ENCODE assay signal across 1 cellular context in the genomic region with DNA sequence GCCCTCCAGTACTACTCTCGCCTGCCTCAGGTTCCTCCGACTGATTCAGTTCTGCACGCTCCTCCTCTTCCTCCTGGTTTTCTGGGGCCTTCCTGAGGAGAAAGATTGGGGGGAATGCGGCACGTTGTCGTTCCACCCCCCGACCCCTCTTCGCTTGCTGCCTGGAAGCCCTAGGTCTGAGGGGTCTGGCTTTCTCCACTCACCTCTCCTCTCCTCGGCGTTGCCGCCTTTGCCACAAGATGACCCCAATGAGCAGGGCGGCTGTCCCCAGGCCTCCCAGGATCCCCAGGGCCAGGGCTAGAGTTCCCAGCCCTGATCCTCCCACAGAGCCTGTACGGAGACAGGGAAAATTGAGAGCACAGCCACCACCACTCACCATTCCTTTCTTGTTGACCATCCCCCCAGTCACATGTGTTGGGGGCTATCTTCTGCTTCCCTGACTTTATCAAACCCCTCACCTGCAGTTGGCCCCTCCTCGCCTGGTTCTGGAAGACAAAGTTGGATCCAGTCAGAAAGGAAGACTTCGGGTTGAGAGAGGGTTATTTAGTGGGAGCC.
TF ChIP-seq lines count a peak whose summit lies in the region.

No MANE protein-coding gene starts in this region.

TF ChIP-seq in GM23338, 12 proteins besides CTCF, POLR2A, EP300 and RAD21:
- no peak for TF ChIP-seq EZH2phosphoT487 (IDR thresholded peaks at IDR 0.05; ENCODE audit: unreplicated experiment)
- TF ChIP-seq JUNB (IDR thresholded peaks at IDR 0.05; ENCODE audit: unreplicated experiment): no peak
- TF ChIP-seq, protein P1, sequence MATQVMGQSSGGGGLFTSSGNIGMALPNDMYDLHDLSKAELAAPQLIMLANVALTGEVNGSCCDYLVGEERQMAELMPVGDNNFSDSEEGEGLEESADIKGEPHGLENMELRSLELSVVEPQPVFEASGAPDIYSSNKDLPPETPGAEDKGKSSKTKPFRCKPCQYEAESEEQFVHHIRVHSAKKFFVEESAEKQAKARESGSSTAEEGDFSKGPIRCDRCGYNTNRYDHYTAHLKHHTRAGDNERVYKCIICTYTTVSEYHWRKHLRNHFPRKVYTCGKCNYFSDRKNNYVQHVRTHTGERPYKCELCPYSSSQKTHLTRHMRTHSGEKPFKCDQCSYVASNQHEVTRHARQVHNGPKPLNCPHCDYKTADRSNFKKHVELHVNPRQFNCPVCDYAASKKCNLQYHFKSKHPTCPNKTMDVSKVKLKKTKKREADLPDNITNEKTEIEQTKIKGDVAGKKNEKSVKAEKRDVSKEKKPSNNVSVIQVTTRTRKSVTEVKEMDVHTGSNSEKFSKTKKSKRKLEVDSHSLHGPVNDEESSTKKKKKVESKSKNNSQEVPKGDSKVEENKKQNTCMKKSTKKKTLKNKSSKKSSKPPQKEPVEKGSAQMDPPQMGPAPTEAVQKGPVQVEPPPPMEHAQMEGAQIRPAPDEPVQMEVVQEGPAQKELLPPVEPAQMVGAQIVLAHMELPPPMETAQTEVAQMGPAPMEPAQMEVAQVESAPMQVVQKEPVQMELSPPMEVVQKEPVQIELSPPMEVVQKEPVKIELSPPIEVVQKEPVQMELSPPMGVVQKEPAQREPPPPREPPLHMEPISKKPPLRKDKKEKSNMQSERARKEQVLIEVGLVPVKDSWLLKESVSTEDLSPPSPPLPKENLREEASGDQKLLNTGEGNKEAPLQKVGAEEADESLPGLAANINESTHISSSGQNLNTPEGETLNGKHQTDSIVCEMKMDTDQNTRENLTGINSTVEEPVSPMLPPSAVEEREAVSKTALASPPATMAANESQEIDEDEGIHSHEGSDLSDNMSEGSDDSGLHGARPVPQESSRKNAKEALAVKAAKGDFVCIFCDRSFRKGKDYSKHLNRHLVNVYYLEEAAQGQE (IDR thresholded peaks at IDR 0.05; ENCODE audit: unreplicated experiment): no peak
- TF ChIP-seq ETS1 (IDR thresholded peaks at IDR 0.05): no peak
- TF ChIP-seq ZNF331 (CRISPR knock-in tag; IDR thresholded peaks at IDR 0.05; ENCODE audit: low read depth): no peak
- TF ChIP-seq CREB1 (CRISPR knock-in tag; IDR thresholded peaks at IDR 0.05; ENCODE audit: low read depth): no peak
- TF ChIP-seq POLR2AphosphoS5 (IDR thresholded peaks at IDR 0.05; ENCODE audit: low read depth): no peak
- TF ChIP-seq NANOG (IDR thresholded peaks at IDR 0.05; ENCODE audit: borderline replicate concordance): no peak
- no peak for TF ChIP-seq EZH2 (IDR thresholded peaks at IDR 0.05; ENCODE audit: low read depth, unreplicated experiment)
- no peak for TF ChIP-seq ZNF462 (CRISPR knock-in tag; IDR thresholded peaks at IDR 0.05)
- TF ChIP-seq STAT1 (IDR thresholded peaks at IDR 0.05; ENCODE audit: unreplicated experiment): no peak
- TF ChIP-seq ZNF114 (CRISPR knock-in tag; IDR thresholded peaks at IDR 0.05): no peak
